In the genomic region with DNA sequence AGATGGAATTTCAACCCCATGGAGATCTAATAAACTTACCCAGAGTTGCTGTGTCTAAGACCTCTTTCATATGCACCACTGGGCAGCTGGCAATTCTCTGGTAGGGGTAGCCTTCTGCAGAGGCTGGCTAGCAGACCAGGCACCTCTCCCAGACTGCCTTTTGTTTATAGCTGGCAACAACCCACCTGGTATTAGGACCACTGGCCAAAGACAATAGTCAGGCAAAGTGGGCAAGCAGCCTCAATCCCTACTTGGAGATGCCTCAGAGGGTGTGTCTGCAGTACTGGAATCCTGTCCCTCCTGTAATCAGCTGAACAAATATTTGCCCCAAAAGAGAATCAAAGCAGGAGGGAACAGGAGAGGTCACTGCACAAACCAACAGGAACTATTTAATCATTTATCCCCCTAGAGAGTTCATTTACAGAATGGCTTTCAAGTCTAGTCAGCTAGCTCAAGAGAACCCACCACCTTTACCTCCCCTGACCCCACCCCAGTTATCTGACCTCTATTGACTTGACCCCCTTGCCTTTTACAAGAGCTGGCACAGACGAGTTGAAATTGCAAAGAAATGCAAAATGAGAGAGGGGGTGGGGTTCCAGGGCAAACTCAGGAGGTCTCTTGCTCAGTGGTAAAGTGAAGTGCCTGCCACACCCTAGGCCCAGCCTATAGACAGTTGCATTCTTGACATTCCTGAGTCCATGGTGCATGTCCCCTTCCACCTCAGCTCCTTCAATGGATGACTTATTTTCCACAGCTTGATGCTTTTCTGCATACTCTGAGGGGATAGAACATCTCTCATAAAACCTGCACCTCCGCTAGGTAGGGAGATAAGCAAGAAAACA, we compare ENCODE assay signal across 8 cellular contexts. TPM values are rescaled to one million over a fixed set of nuclear protein-coding genes. Genes with fewer than 3 reads are reported as not detected.
DNase-seq lines count a peak whose midpoint lies in the region; ATAC-seq and TF ChIP-seq lines count a peak whose summit lies in the region.

No MANE protein-coding gene starts in this region.

- H3K4me3 ChIP-seq in heart right ventricle (peak overlapping the region; percentile 64 to 93 (median 81)), WERI-Rb-1 (ENCODE audit: low read depth, low read length) (peak overlapping the region; percentile 51), psoas muscle (peak overlapping the region; percentile 85)

- TF ChIP-seq CTCF in heart right ventricle (IDR thresholded peaks at IDR 0.05) (no peak), WERI-Rb-1 (IDR thresholded peaks at IDR 0.05; ENCODE audit: low read depth, low read length) (no peak), psoas muscle (IDR thresholded peaks at IDR 0.05) (no peak)

- no peak for ATAC-seq in heart right ventricle
- ATAC-seq in Right ventricle myocardium superior (ENCODE audit: poor library complexity), result no peak
- no peak for ATAC-seq in psoas muscle
- no peak for ATAC-seq in GM18511 (IDR thresholded peaks at IDR 0.05; ENCODE audit: unreplicated experiment)
- ATAC-seq in GM21390 (IDR thresholded peaks at IDR 0.05; ENCODE audit: unreplicated experiment), result no peak

- H3K27me3 ChIP-seq in heart right ventricle, result no peaks in the 10 kb centered on the region
- H3K27me3 ChIP-seq in WERI-Rb-1 (ENCODE audit: insufficient read depth, low read depth, severe bottlenecking), result no peaks in the 10 kb centered on the region
- H3K27me3 ChIP-seq in psoas muscle (ENCODE audit: insufficient read depth in 3 of 3, low read length in 2 of 3), result no peaks in the 10 kb centered on the region

- H3K36me3 ChIP-seq in heart right ventricle (peaks cover 0 to 58% (median 0%) of the 10 kb centered on the region in 9 donors), WERI-Rb-1 (peaks cover 69% of the 10 kb centered on the region), psoas muscle (ENCODE audit: insufficient read depth in 1 of 2, low read depth in 1 of 2) (peaks cover 11 to 52% of the 10 kb centered on the region in 2 donors)

- H3K4me1 ChIP-seq in heart right ventricle (peaks cover 10 to 76% (median 63%) of the 10 kb centered on the region in 9 donors), psoas muscle (peaks cover 49% of the 10 kb centered on the region)

- H3K27ac ChIP-seq in heart right ventricle, result peak overlapping the region; percentile 96 to 100 (median 99)
- peak overlapping the region; percentile 98 for H3K27ac ChIP-seq in WERI-Rb-1
- H3K27ac ChIP-seq in psoas muscle, result peak overlapping the region; percentile 98

- intact Hi-C loops in heart right ventricle (cut with DNase I) (loop anchor here in 9 of 10 donors (2.0 to 10.0 kb wide), 7 partner anchors 49 to 158 kb away; no protein-coding TSS in a partner anchor), Right ventricle myocardium superior (cut with DNase I) (loop anchor here (5.0 kb wide), 1 partner anchor 148 kb away; no protein-coding TSS in a partner anchor), psoas muscle (cut with DNase I) (loop anchor here (10.0 kb wide), 3 partner anchors 145 to 315 kb away; no protein-coding TSS in a partner anchor)

- DNase-seq in heart right ventricle, result no peak
- no peak for DNase-seq in Right ventricle myocardium superior
- no peak for DNase-seq in WERI-Rb-1
- DNase-seq in globus pallidus (ENCODE audit: low spot score), result peak; percentile 77
- DNase-seq in psoas muscle, result no peak
- no peak for DNase-seq in AG08395 (ENCODE audit: low spot score)

- 24 to 33% methylated on average over 2 of the region's 2 CpGs for WGBS in heart right ventricle, 2 donors
- 49 to 64% (median 52%) methylated on average over 2 of the region's 2 CpGs for WGBS in psoas muscle, 3 donors

- no peaks in the 10 kb centered on the region for H3K9me3 ChIP-seq in heart right ventricle
- H3K9me3 ChIP-seq in WERI-Rb-1 (ENCODE audit: severe bottlenecking), result no peaks in the 10 kb centered on the region
- no peaks in the 10 kb centered on the region for H3K9me3 ChIP-seq in psoas muscle

RNA-seq across cellular contexts. Expression of a gene that starts 2.8 kb away (rescaled TPM):
- total RNA-seq in heart right ventricle (10 to 100 TPM; 34.7 to 97.4 (median 45.9) TPM), Right ventricle myocardium superior (48.7 TPM), psoas muscle (10 to 100 TPM; 34.5 to 95.1 (median 76.3) TPM)
- polyA plus RNA-seq in heart right ventricle (100 to 1,000 TPM in 1 of 2 donors, 10 to 100 TPM in 1; 35.2 to 128 TPM), psoas muscle (100 to 1,000 TPM in 1 of 3 donors, 10 to 100 TPM in 2; 42.3 to 204 (median 48.2) TPM)

RNA-seq across cellular contexts. Expression of a gene that starts 19.2 kb away (rescaled TPM):
- 1 to 10 TPM in 4 of 10 donors, under 1 TPM in 6; 0.17 to 9.6 (median 0.85) TPM for total RNA-seq in heart right ventricle
- under 1 TPM; 0.29 to 0.72 TPM for polyA plus RNA-seq in heart right ventricle
- total RNA-seq in Right ventricle myocardium superior, result 0.97 TPM
- 1 to 10 TPM in 3 of 4 donors, under 1 TPM in 1; 0.63 to 2.2 (median 1.6) TPM for total RNA-seq in psoas muscle
- 1 to 10 TPM; 2.6 to 8.5 (median 3.4) TPM for polyA plus RNA-seq in psoas muscle
